Comparison of ENCODE assay signal across 8 cellular contexts in the genomic region with DNA sequence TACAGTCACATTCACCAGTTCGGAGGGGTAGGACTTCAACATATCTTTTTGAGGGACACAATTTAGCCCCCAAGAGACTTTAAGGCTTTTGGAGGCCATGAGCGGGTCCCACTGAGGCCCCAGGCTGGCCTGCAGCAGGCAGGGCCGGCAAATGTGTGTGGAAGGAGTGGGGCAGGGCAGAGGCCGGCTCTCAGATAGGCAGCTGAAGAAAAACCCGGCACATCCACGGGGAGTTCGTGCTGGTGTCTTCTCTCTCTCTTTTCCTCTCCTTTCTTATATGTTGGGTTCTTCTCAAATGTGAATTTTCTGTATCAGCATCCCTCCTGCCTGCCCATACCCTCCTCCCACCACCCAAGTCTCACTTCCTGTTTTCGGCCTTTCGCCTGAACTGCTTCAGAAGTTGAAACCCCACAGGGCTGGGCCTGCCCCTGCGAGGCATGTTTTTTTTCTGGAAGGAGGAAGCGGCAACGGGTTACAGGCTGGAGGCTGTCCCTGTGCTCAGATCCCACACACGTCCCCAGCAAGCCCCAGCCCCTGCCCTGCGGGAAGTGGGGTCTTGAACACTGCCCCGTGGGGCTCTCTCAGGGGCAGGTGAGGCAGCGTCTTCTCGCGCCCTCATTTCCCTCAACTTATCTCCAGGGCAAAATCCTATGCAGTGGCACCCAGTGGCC. TPM values are rescaled to one million over a fixed set of nuclear protein-coding genes. Genes with fewer than 3 reads are reported as not detected.
DNase-seq lines count a peak whose midpoint lies in the region; ATAC-seq and TF ChIP-seq lines count a peak whose summit lies in the region.
"Had no signal": no experiment of that assay in that cellular context is flagged by ENCODE, and none has a peak within 500 bp of the region (broad histone marks: within the 10 kb centered on the region; RNA-seq: fewer than 3 reads in every experiment).

No MANE protein-coding gene starts in this region.

- H3K36me3 ChIP-seq in heart right ventricle (no peaks in the 10 kb centered on the region), smooth muscle cell (ENCODE audit: low read depth) (no peaks in the 10 kb centered on the region)

- H3K4me3 ChIP-seq in heart right ventricle = no peak overlapping the region
- no peak overlapping the region for H3K4me3 ChIP-seq in smooth muscle cell

- H3K9me3 ChIP-seq in heart right ventricle (no peaks in the 10 kb centered on the region), smooth muscle cell (replicated peaks; ENCODE audit: low read depth) (no peaks in the 10 kb centered on the region)

- TF ChIP-seq CTCF in heart right ventricle (IDR thresholded peaks at IDR 0.05) (no peak), smooth muscle cell (IDR thresholded peaks at IDR 0.05; ENCODE audit: borderline replicate concordance, insufficient read depth, poor library complexity, severe bottlenecking) (no peak)

- no peak overlapping the region for H2AFZ ChIP-seq in smooth muscle cell (ENCODE audit: low read depth)

- peak overlapping the region in 2 of 10 donors; percentile 9 to 57 for H3K27ac ChIP-seq in heart right ventricle
- H3K27ac ChIP-seq in smooth muscle cell (ENCODE audit: low read depth) = no peak overlapping the region

- peaks cover 0 to 48% (median 3%) of the 10 kb centered on the region in 9 donors for H3K4me1 ChIP-seq in heart right ventricle
- H3K4me1 ChIP-seq in smooth muscle cell (ENCODE audit: low read depth) = peaks cover 21% of the 10 kb centered on the region

- H3K4me2 ChIP-seq in smooth muscle cell = no peak overlapping the region

- DNase-seq in OCI-M1 (lab: John Stamatoyannopoulos, UW) = peak; percentile 94
- peak; percentile 39 to 57 for DNase-seq in heart right ventricle
- no peak for DNase-seq in smooth muscle cell (lab: John Stamatoyannopoulos, UW; ENCODE audit: unreplicated experiment)
- DNase-seq in activated gamma-delta T cell treated with Interleukin-2 at 50 U/mL for 16 hours = no peak
- DNase-seq in cerebellum (ENCODE audit: low spot score) = no peak

- no peak overlapping the region for H3K9ac ChIP-seq in smooth muscle cell (ENCODE audit: low read depth)

- no peaks in the 10 kb centered on the region for H3K79me2 ChIP-seq in smooth muscle cell (ENCODE audit: low read depth)

- intact Hi-C loops in heart right ventricle (cut with DNase I) = loop anchor here in 1 of 10 donors (5.0 kb wide), 1 partner anchor 1756 kb away; no protein-coding TSS in a partner anchor

- H3K27me3 ChIP-seq in heart right ventricle = peaks cover 0 to 52% (median 22%) of the 10 kb centered on the region in 7 donors
- H3K27me3 ChIP-seq in smooth muscle cell (ENCODE audit: low read depth) = no peaks in the 10 kb centered on the region

- ATAC-seq in GM18909 (IDR thresholded peaks at IDR 0.05; ENCODE audit: poor library complexity, unreplicated experiment) (peak; percentile 48), HG02763 (IDR thresholded peaks at IDR 0.05; ENCODE audit: unreplicated experiment) (peak; percentile 44), heart right ventricle (peak in 7 of 8 donors; percentile 36 to 66 (median 55))

- WGBS in heart right ventricle, 2 donors = 68 to 74% methylated on average over 18 of the region's 18 CpGs
- WGBS in smooth muscle cell (ENCODE audit: low lambda C conversion rate) = 89% methylated on average over 18 of the region's 18 CpGs

- no peaks in the 10 kb centered on the region for H4K20me1 ChIP-seq in smooth muscle cell (ENCODE audit: low read depth)

- H3F3A ChIP-seq in smooth muscle cell (ENCODE audit: low read depth) = no peaks in the 10 kb centered on the region

RNA-seq across cellular contexts. Expression of a gene that starts 9.8 kb away (rescaled TPM):
- under 1 TPM in 3 of 10 donors, not detected in 7; 0.13 to 0.31 (median 0.25) TPM for total RNA-seq in heart right ventricle
- not detected for polyA plus RNA-seq in heart right ventricle
- total RNA-seq in smooth muscle cell = not detected in 2 replicates
- polyA plus RNA-seq in smooth muscle cell = 0.14 TPM in 1 of 2 replicates, not detected in the other
- 0.09 TPM for total RNA-seq in cerebellum
- total RNA-seq: NCI-H460 had no signal

RNA-seq across cellular contexts. Expression of a gene that starts 51.2 kb away (rescaled TPM):
- total RNA-seq in heart right ventricle (10 to 100 TPM in 2 of 10 donors, 1 to 10 TPM in 8; 3.8 to 15.2 (median 6.6) TPM), smooth muscle cell (22.5 and 24.1 TPM in 2 replicates), cerebellum (13.3 TPM)
- polyA plus RNA-seq in heart right ventricle (1 to 10 TPM; 1.3 to 1.9 TPM), smooth muscle cell (6.2 and 8.4 TPM in 2 replicates)

Comparison
In these comparisons a context has a peak if more than half of its experiments do, and no peak if none do; other contexts are left out.
1. DNase-seq: peak in OCI-M1 (single experiment) and heart right ventricle (2 of 2); none in smooth muscle cell (single experiment), activated gamma-delta T cell treated with Interleukin-2 at 50 U/mL for 16 hours (single experiment) and cerebellum (single experiment).
2. Peak in every context shown above with its lines, with median percentiles within 50 percentile points of each other: ATAC-seq.